ENCODE assay signal across 8 cellular contexts in the genomic region with DNA sequence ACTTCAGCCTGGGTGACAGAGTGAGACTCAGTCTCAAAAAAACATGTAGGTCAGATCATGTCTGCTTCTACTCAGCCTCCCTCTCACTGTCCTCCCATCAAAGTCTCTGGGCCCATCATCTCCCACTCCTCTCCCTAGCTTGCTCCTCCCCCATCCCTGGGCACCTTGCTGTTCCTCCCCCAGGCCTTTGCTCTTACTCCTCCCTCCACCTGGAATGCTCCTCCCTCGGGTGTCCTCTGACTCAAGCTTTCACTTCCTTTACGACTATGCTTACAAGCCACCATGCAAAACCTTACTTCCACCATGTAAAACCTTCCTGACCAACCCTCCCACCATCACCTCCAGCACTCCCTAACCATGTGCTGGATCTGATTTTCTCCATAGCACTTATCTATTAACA. TPM values are rescaled to one million over a fixed set of nuclear protein-coding genes. Genes with fewer than 3 reads are reported as not detected.
DNase-seq lines count a peak whose midpoint lies in the region; ATAC-seq and TF ChIP-seq lines count a peak whose summit lies in the region.
"Had no signal": no experiment of that assay in that cellular context is flagged by ENCODE, and none has a peak within 500 bp of the region (broad histone marks: within the 10 kb centered on the region; RNA-seq: fewer than 3 reads in every experiment).

No MANE protein-coding gene starts in this region.

- H3K4me2 ChIP-seq in OCI-LY3 (ENCODE audit: low read length) (peak overlapping the region; percentile 62), osteoblast (ENCODE audit: insufficient read depth, low read length) (no peak overlapping the region)

- H3K27me3 ChIP-seq in OCI-LY3 (ENCODE audit: low read depth, low read length) (no peaks in the 10 kb centered on the region), osteoblast (ENCODE audit: insufficient read depth, low read length) (no peaks in the 10 kb centered on the region)
- H3K27me3 ChIP-seq: heart left ventricle had no signal

- H3K27ac ChIP-seq in OCI-LY3 (ENCODE audit: low read length) (peak overlapping the region; percentile 63), osteoblast (ENCODE audit: low read depth, low read length) (peak overlapping the region; percentile 37)

- H3K79me2 ChIP-seq in OCI-LY3 (ENCODE audit: low read length) (no peaks in the 10 kb centered on the region), osteoblast (ENCODE audit: insufficient read depth, low read length) (no peaks in the 10 kb centered on the region)

- H3K36me3 ChIP-seq in OCI-LY3 (replicated peaks; ENCODE audit: low read depth, low read length): peaks cover 26% of the 10 kb centered on the region
- H3K36me3 ChIP-seq in osteoblast (ENCODE audit: insufficient read depth, low read length): peaks cover 36% of the 10 kb centered on the region

- H2AFZ ChIP-seq in OCI-LY3 (ENCODE audit: low read depth, low read length) (no peak overlapping the region), osteoblast (ENCODE audit: low read length) (no peak overlapping the region)

- peak; percentile 70 for ATAC-seq in GM18873 (IDR thresholded peaks at IDR 0.05; ENCODE audit: low FRiP score, unreplicated experiment)
- ATAC-seq in HG02610 (IDR thresholded peaks at IDR 0.05; ENCODE audit: unreplicated experiment): peak; percentile 95

- H3K9me3 ChIP-seq in OCI-LY3 (ENCODE audit: insufficient read depth, low read length) (no peaks in the 10 kb centered on the region), osteoblast (ENCODE audit: low read depth, low read length) (no peaks in the 10 kb centered on the region)
- H3K9me3 ChIP-seq: heart left ventricle had no signal

- no peak for DNase-seq in osteoblast (ENCODE audit: insufficient read length, low spot score, missing footprints)
- no peak for DNase-seq in NCI-H2107 treated with DMSO at 0.1 percent for 48 hours (lab: John Stamatoyannopoulos, UW; ENCODE audit: unreplicated experiment)
- no peak for DNase-seq in SW 1271 (lab: John Stamatoyannopoulos, UW)
- no peak for DNase-seq in islet precursor cell

- no peak for TF ChIP-seq CTCF in OCI-LY3 (IDR thresholded peaks at IDR 0.05; ENCODE audit: low read depth, low read length)
- no peak for TF ChIP-seq CTCF in osteoblast (IDR thresholded peaks at IDR 0.05; ENCODE audit: extremely low read depth, low read depth, low read length)

- H4K20me1 ChIP-seq in OCI-LY3 (ENCODE audit: insufficient read depth, low read length): no peaks in the 10 kb centered on the region
- H4K20me1 ChIP-seq in osteoblast (ENCODE audit: insufficient read depth, low read length): no peaks in the 10 kb centered on the region

- H3K9ac ChIP-seq in OCI-LY3 (ENCODE audit: low read length): no peak overlapping the region

- peaks cover 14% of the 10 kb centered on the region for H3K4me1 ChIP-seq in OCI-LY3 (ENCODE audit: low read length)
- H3K4me1 ChIP-seq in osteoblast (ENCODE audit: insufficient read depth, low read length): no peaks in the 10 kb centered on the region

- 0 out of 2 replicates have a peak overlapping the region, but pooled peaks have one; percentile 37 for H3K4me3 ChIP-seq in OCI-LY3 (ENCODE audit: low read length)
- H3K4me3 ChIP-seq in osteoblast (ENCODE audit: insufficient read depth, low read length): no peak overlapping the region
- H3K4me3 ChIP-seq: heart left ventricle had no signal

RNA-seq across cellular contexts. Expression of gene MTMR12, which starts 51.5 kb away (rescaled TPM):
- 17.7 and 20.6 TPM in 2 replicates for total RNA-seq in osteoblast
